Comparison of ENCODE assay signal across 18 cellular contexts in genomic region chr7:18607025-18607424, GRCh38.
DNase-seq lines count a peak whose midpoint lies in the region; ATAC-seq, FAIRE-seq and TF ChIP-seq lines count a peak whose summit lies in the region.
"Had no signal": no experiment of that assay in that cellular context is flagged by ENCODE, and none has a peak within 500 bp of the region (broad histone marks: within the 10 kb centered on the region; RNA-seq: fewer than 3 reads in every experiment).

No MANE protein-coding gene starts in this region.

- POLR2A ChIA-PET in A673 (lab: Charles Lee; ENCODE audit: low non-redundant PET), result no interaction called here

- no peaks in the 10 kb centered on the region for H3K4me1 ChIP-seq in A673 (ENCODE audit: insufficient read depth, low read length, poor library complexity, severe bottlenecking)
- H3K4me1 ChIP-seq in suprapubic skin, result no peaks in the 10 kb centered on the region
- H3K4me1 ChIP-seq: left ventricle myocardium inferior had no signal

- H3K4me3 ChIP-seq in astrocyte of the spinal cord (ENCODE audit: low read depth, low read length), result no peak overlapping the region
- no peak overlapping the region for H3K4me3 ChIP-seq in A673 (ENCODE audit: low read depth, low read length, poor library complexity, severe bottlenecking)
- H3K4me3 ChIP-seq in suprapubic skin, result no peak overlapping the region
- H3K4me3 ChIP-seq: left ventricle myocardium inferior had no signal

- no TSS peak for BruUV-seq in A673 (replicated peaks; lab: Mats Ljungman, UMichigan)

- intact Hi-C loops in A673 (cut with micrococcal nuclease; ENCODE audit: unreplicated experiment), result no loop called here
- intact Hi-C loops in head of caudate nucleus (cut with DNase I), result no loop called here

- in situ Hi-C loops in astrocyte of the spinal cord (cut with HindIII; ENCODE audit: low sequenced_read_pairs), result no loop called here

- no peaks in the 10 kb centered on the region for H3K27me3 ChIP-seq in A673 (replicated peaks; ENCODE audit: insufficient read depth, low read depth, low read length, poor library complexity)
- no peaks in the 10 kb centered on the region for H3K27me3 ChIP-seq in suprapubic skin
- H3K27me3 ChIP-seq: neutrophil had no signal

- DNase-seq in DMS53 treated with DMSO at 0.1 percent for 48 hours (lab: John Stamatoyannopoulos, UW; ENCODE audit: unreplicated experiment), result peak; percentile 70
- DNase-seq in LHCN-M2 (ENCODE audit: low read depth), result peak; percentile 65
- DNase-seq in astrocyte of the spinal cord (ENCODE audit: low read depth, low spot score), result peak; percentile 56
- no peak for DNase-seq in A673 (ENCODE audit: low spot score)
- no peak for DNase-seq in head of caudate nucleus
- DNase-seq in suprapubic skin (ENCODE audit: low spot score in 2 of 2), result no peak
- DNase-seq: activated CD4-positive, alpha-beta T cell treated with anti-CD3 and anti-CD28 coated beads, Interleukin-2, amount 10 ng/mL, durations not matched to agents 24 days and 14 days; activated CD8-positive, alpha-beta memory T cell treated with anti-CD3 and anti-CD28 coated beads, Interleukin-2, amount 50 U/mL, for 48 hours; activated gamma-delta T cell treated with Interleukin-2 at 50 U/mL for 16 hours; left ventricle myocardium inferior; NCI-H1436; NCI-H2227 treated with DMSO at 0.1 percent for 48 hours; right cardiac atrium; stimulated activated CD4-positive, alpha-beta T cell treated with anti-CD3 and anti-CD28 coated beads, Interleukin-1b, Interleukin-23, amount 100 ng/mL, for 48 hours; stimulated activated naive CD8-positive, alpha-beta T cell treated with anti-CD3 and anti-CD28 coated beads, Interleukin-15, amount 100 ng/mL, for 72 hours had no signal

- ATAC-seq in HG02623 (IDR thresholded peaks at IDR 0.05; ENCODE audit: unreplicated experiment), result no peak
- ATAC-seq: right cardiac atrium; stimulated activated naive CD8-positive, alpha-beta T cell treated with anti-CD3 and anti-CD28 coated beads, Interleukin-15, amount 100 ng/mL, for 72 hours had no signal

- H3K27ac ChIP-seq in A673 (ENCODE audit: low read depth, low read length, poor library complexity, severe bottlenecking) (no peak overlapping the region), suprapubic skin (no peak overlapping the region)
- H3K27ac ChIP-seq: left ventricle myocardium inferior, neutrophil had no signal

- FAIRE-seq in islet of Langerhans (lab: Jason Lieb, UNC), result peak; percentile 94

- TF ChIP-seq POLR2A in suprapubic skin (IDR thresholded peaks at IDR 0.05), result no peak

- peaks cover 4% of the 10 kb centered on the region for H3K36me3 ChIP-seq in A673 (ENCODE audit: insufficient read depth, low read length, poor library complexity, severe bottlenecking)
- no peaks in the 10 kb centered on the region for H3K36me3 ChIP-seq in suprapubic skin
- H3K36me3 ChIP-seq: neutrophil had no signal

- TF ChIP-seq CTCF in astrocyte of the spinal cord (IDR thresholded peaks at IDR 0.05; ENCODE audit: low read depth, low read length), result no peak
- no peak for TF ChIP-seq CTCF in A673 (conservative IDR thresholded peaks at IDR 0.05; ENCODE audit: low read depth, low read length)
- TF ChIP-seq CTCF in suprapubic skin (IDR thresholded peaks at IDR 0.05), result no peak

- WGBS in suprapubic skin, result 56% methylated on average over 1 of the region's 1 CpG

- no peak for TF ChIP-seq EP300 in suprapubic skin (IDR thresholded peaks at IDR 0.05)

- CTCF ChIA-PET in A673 (lab: Charles Lee), result no interaction called here

- H3K9me3 ChIP-seq in A673 (ENCODE audit: low read depth, low read length, poor library complexity, severe bottlenecking) (peaks cover 28% of the 10 kb centered on the region), suprapubic skin (peaks cover 13% of the 10 kb centered on the region)
- H3K9me3 ChIP-seq: neutrophil had no signal

Comparison
In these comparisons a context has a peak if more than half of its experiments do, and no peak if none do; other contexts are left out.
1. DNase-seq: peak in DMS53 treated with DMSO at 0.1 percent for 48 hours (single experiment), LHCN-M2 (single experiment) and astrocyte of the spinal cord (single experiment); none in A673 (single experiment), head of caudate nucleus (0 of 42) and suprapubic skin (0 of 2).